ENCODE assay signal across 10 cellular contexts in the genomic region with DNA sequence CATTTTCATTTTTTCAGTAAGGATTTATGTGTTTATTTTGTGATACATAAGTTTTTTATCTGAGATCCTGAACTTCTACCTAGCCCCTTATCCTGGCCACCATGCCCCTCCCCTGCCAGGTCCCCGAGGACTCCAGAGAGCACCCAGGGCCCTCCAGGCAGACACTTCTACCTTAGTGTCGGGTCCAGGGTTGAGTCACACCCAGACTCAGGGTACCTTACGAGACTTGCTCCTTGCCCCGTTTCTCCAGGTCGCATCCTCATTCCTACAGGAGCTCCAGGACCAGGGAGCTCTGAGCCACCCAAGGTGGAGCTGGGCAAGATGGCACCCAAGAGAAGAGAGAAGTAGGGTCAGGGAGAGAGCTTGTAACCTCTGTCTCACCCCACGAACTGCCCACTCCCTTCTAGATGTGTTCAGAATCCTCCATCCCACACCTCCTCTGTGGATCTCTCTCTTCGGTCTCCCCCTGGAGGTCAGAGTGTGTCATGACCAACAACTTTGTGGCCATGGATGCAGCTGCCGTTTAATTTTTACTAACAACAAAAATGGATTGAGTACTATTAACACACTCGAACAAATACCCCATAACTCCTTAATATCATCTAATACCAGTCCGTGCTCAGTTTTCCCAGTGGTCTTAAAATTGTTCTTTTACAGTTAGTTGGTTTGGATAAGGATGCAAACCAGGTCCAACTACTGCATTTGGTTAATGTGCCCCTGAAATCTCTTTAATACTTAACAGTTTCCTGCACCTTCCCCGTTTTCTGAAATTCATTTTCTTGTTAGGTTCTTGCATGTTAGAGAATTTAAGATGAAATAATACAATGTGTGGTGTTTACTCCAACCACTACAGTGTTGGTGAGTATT.
DNase-seq lines count a peak whose midpoint lies in the region; ATAC-seq and TF ChIP-seq lines count a peak whose summit lies in the region.
"Had no signal": no experiment of that assay in that cellular context is flagged by ENCODE, and none has a peak within 500 bp of the region (broad histone marks: within the 10 kb centered on the region; RNA-seq: fewer than 3 reads in every experiment).

No MANE protein-coding gene starts in this region.

- no peak overlapping the region for H3K4me3 Mint-ChIP-seq in GM23338
- no peak overlapping the region for H3K4me3 Mint-ChIP-seq in activated CD8-positive, alpha-beta T cell treated with anti-CD3 and anti-CD28 coated beads, Interleukin-2, amount 10 ng/mL, durations not matched to agents 7 days and 5 days
- H3K4me3 Mint-ChIP-seq: activated T-cell treated with anti-CD3 and anti-CD28 coated beads, Interleukin-2, amount 50 U/mL, for 4 hours had no signal

- peak; percentile 77 to 88 for TF ChIP-seq CTCF in GM23338 (conservative IDR thresholded peaks at IDR 0.05; ENCODE audit: low read depth in 2 of 2)
- peak; percentile 33 to 66 (median 62) for TF ChIP-seq CTCF in prostate gland (IDR thresholded peaks at IDR 0.05)

- no peak overlapping the region for H3K4me3 ChIP-seq in GM23338
- no peak overlapping the region for H3K4me3 ChIP-seq in prostate gland
- H3K4me3 ChIP-seq: BLaER1 treated with 17β-estradiol and CSF1 and Interleukin-3, amounts not matched to agents 10 nM and 100 nM had no signal

- H3K4me2 ChIP-seq in GM23338: no peak overlapping the region
- H3K4me2 ChIP-seq: BLaER1 treated with 17β-estradiol and CSF1 and Interleukin-3, amounts not matched to agents 10 nM and 100 nM had no signal

- no peaks in the 10 kb centered on the region for H4K20me1 ChIP-seq in GM23338 (replicated peaks; ENCODE audit: insufficient read depth)
- H4K20me1 ChIP-seq: BLaER1 treated with 17β-estradiol and CSF1 and Interleukin-3, amounts not matched to agents 10 nM and 100 nM had no signal

- 56% methylated on average over 11 of the region's 11 CpGs for WGBS in prostate gland

- CTCF ChIA-PET in activated CD8-positive, alpha-beta T cell treated with anti-CD3 and anti-CD28 coated beads, Interleukin-2, amount 10 ng/mL, durations not matched to agents 7 days and 5 days (lab: Charles Lee): interaction anchor here (0.6 to 2.3 kb wide), 9 partner anchors 9 to 357 kb away, joined by 3 to 12 read pairs (median 5); no protein-coding TSS in a partner anchor

- H3K4me1 Mint-ChIP-seq in GM23338: peaks cover 2% of the 10 kb centered on the region; the same call in 1 of the 3 replicates
- no peaks in the 10 kb centered on the region for H3K4me1 Mint-ChIP-seq in activated CD8-positive, alpha-beta T cell treated with anti-CD3 and anti-CD28 coated beads, Interleukin-2, amount 10 ng/mL, durations not matched to agents 7 days and 5 days (ENCODE audit: low read depth)

- no peaks in the 10 kb centered on the region for H3K27me3 Mint-ChIP-seq in GM23338 (ENCODE audit: insufficient read depth, low read depth, poor library complexity)
- peaks cover 2% of the 10 kb centered on the region for H3K27me3 Mint-ChIP-seq in activated CD8-positive, alpha-beta T cell treated with anti-CD3 and anti-CD28 coated beads, Interleukin-2, amount 10 ng/mL, durations not matched to agents 7 days and 5 days (ENCODE audit: low read depth)

- TF ChIP-seq POLR2A in prostate gland (IDR thresholded peaks at IDR 0.05): no peak

- H3K27ac Mint-ChIP-seq in GM23338: no peak overlapping the region
- H3K27ac Mint-ChIP-seq in activated CD8-positive, alpha-beta T cell treated with anti-CD3 and anti-CD28 coated beads, Interleukin-2, amount 10 ng/mL, durations not matched to agents 7 days and 5 days: no peak overlapping the region

- peak overlapping the region; percentile 65 for H2AFZ ChIP-seq in GM23338

- H3K36me3 ChIP-seq in GM23338 (ENCODE audit: insufficient read depth): no peaks in the 10 kb centered on the region
- no peaks in the 10 kb centered on the region for H3K36me3 ChIP-seq in prostate gland
- H3K36me3 ChIP-seq: BLaER1 treated with 17β-estradiol and CSF1 and Interleukin-3, amounts not matched to agents 10 nM and 100 nM had no signal

- no peaks in the 10 kb centered on the region for H3F3A ChIP-seq in GM23338 (replicated peaks; ENCODE audit: low read depth)

- DNase-seq in NCI-H2171 treated with DMSO at 0.1 percent for 48 hours (lab: John Stamatoyannopoulos, UW) (peak; percentile 24), NCI-H2171 (lab: John Stamatoyannopoulos, UW) (no peak), GM23338 (ENCODE audit: low spot score) (peak; percentile 81), NCI-H1092 (lab: John Stamatoyannopoulos, UW) (peak; percentile 79), germinal center (ENCODE audit: low spot score) (peak; percentile 74), prostate gland (ENCODE audit: low spot score) (peak; percentile 30)
- peak; percentile 48 for DNase-seq in activated CD8-positive, alpha-beta T cell treated with anti-CD3 and anti-CD28 coated beads, Interleukin-2, amount 10 ng/mL, durations not matched to agents 7 days and 5 days
- DNase-seq: activated T-cell treated with anti-CD3 and anti-CD28 coated beads, Interleukin-2, amount 50 U/mL, for 4 hours had no signal

- no peaks in the 10 kb centered on the region for H3K79me2 ChIP-seq in GM23338 (replicated peaks; ENCODE audit: insufficient read depth)

- ATAC-seq in GM23338 (peak; percentile 94), GM18870 (IDR thresholded peaks at IDR 0.05; ENCODE audit: unreplicated experiment) (no peak)
- peak; percentile 39 for ATAC-seq in activated CD8-positive, alpha-beta T cell treated with anti-CD3 and anti-CD28 coated beads, Interleukin-2, amount 10 ng/mL, durations not matched to agents 7 days and 5 days

- intact Hi-C loops in prostate gland (cut with DNase I): loop anchor here (5.0 kb wide), 1 partner anchor 155 kb away; no protein-coding TSS in a partner anchor

- H3K27me3 ChIP-seq in GM23338 (ENCODE audit: insufficient read depth) (no peaks in the 10 kb centered on the region), prostate gland (replicated peaks; ENCODE audit: insufficient read depth) (no peaks in the 10 kb centered on the region)
- H3K27me3 ChIP-seq: BLaER1 treated with 17β-estradiol and CSF1 and Interleukin-3, amounts not matched to agents 10 nM and 100 nM had no signal

- H3K36me3 Mint-ChIP-seq in GM23338 (ENCODE audit: low read depth): no peaks in the 10 kb centered on the region
- H3K36me3 Mint-ChIP-seq in activated CD8-positive, alpha-beta T cell treated with anti-CD3 and anti-CD28 coated beads, Interleukin-2, amount 10 ng/mL, durations not matched to agents 7 days and 5 days (ENCODE audit: low read depth): no peaks in the 10 kb centered on the region

- POLR2A ChIA-PET in activated CD8-positive, alpha-beta T cell treated with anti-CD3 and anti-CD28 coated beads, Interleukin-2, amount 10 ng/mL, durations not matched to agents 7 days and 5 days (lab: Charles Lee): no interaction called here

- H3K9me3 ChIP-seq in prostate gland: no peaks in the 10 kb centered on the region

- no peaks in the 10 kb centered on the region for H3K9me3 Mint-ChIP-seq in GM23338
- H3K9me3 Mint-ChIP-seq in activated CD8-positive, alpha-beta T cell treated with anti-CD3 and anti-CD28 coated beads, Interleukin-2, amount 10 ng/mL, durations not matched to agents 7 days and 5 days (ENCODE audit: insufficient read depth): no peaks in the 10 kb centered on the region
- H3K9me3 Mint-ChIP-seq: activated T-cell treated with anti-CD3 and anti-CD28 coated beads, Interleukin-2, amount 50 U/mL, for 4 hours had no signal

- no peaks in the 10 kb centered on the region for H3K9me2 ChIP-seq in GM23338 (ENCODE audit: insufficient read depth)

- H3K4me1 ChIP-seq in GM23338 (ENCODE audit: insufficient read depth) (no peaks in the 10 kb centered on the region), prostate gland (replicated peaks) (no peaks in the 10 kb centered on the region)

- no peak overlapping the region for H3K27ac ChIP-seq in GM23338 (ENCODE audit: low read depth)
- H3K27ac ChIP-seq in prostate gland: no peak overlapping the region
- H3K27ac ChIP-seq: BLaER1 treated with 17β-estradiol and CSF1 and Interleukin-3, amounts not matched to agents 10 nM and 100 nM had no signal

TF ChIP-seq in GM23338, 12 proteins besides CTCF, POLR2A, EP300 and RAD21:
- no peak for TF ChIP-seq STAT1 (IDR thresholded peaks at IDR 0.05; ENCODE audit: unreplicated experiment)
- TF ChIP-seq ETS1 (IDR thresholded peaks at IDR 0.05): no peak
- no peak for TF ChIP-seq ZNF331 (CRISPR knock-in tag; IDR thresholded peaks at IDR 0.05; ENCODE audit: low read depth)
- no peak for TF ChIP-seq EZH2 (IDR thresholded peaks at IDR 0.05; ENCODE audit: low read depth, unreplicated experiment)
TF ChIP-seq in GM23338: peak in this region for 0.
